Comparison of ENCODE assay signal across 8 cellular contexts in the genomic region with DNA sequence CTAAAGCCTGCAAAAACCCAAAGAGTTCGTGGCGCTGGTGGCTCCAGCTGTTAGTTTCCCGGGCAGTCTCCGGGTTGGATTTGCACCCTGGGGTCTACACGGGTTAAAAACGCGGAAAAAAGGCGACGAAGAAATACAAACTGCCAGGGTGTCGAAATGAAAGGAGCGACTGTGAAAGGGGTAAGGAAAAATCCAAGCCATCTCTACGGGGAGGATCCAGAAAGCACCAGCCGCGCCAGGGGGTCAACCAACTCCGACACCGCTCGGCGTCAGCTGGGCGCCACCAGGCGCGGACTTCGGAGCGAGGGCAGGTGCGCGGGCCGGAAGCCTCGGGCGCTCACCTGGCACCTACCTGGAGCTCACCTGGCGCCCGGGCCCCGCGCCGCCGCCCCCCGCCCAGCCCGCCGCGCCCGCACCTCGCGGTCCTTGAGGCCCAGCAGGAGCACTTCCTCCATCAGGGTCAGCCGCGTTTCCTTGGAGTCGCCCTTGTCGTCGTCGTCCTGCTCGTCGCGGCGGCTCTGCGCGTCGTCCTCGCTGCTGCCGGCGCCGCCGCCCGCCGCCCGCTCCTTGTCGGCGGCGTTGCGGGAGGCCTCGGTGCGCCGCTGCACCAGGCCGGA. TPM values are rescaled to one million over a fixed set of nuclear protein-coding genes. Genes with fewer than 3 reads are reported as not detected.
DNase-seq lines count a peak whose midpoint lies in the region; ATAC-seq and TF ChIP-seq lines count a peak whose summit lies in the region.

No MANE protein-coding gene starts in this region.

- no peaks in the 10 kb centered on the region for H3K9me3 ChIP-seq in mucosa of stomach (ENCODE audit: control insufficient read depth, low read length)

- H3K4me1 ChIP-seq in mucosa of stomach (ENCODE audit: control insufficient read depth, insufficient read depth, low read length), result no peaks in the 10 kb centered on the region

- ATAC-seq in GM19328 (IDR thresholded peaks at IDR 0.05; ENCODE audit: unreplicated experiment), result peak; percentile 11
- ATAC-seq in HG03432 (IDR thresholded peaks at IDR 0.05; ENCODE audit: unreplicated experiment), result peak; percentile 23

- H3K36me3 ChIP-seq in BJ (ENCODE audit: control insufficient read depth, insufficient read depth, low read length) (no peaks in the 10 kb centered on the region), mucosa of stomach (ENCODE audit: control insufficient read depth, insufficient read depth, low read length) (no peaks in the 10 kb centered on the region)

- CTCF ChIA-PET in BJ (lab: Yijun Ruan, JAX), result interaction anchor here (0.7 to 1.2 kb wide), 2 partner anchors 53 to 59 kb away, joined by 3 to 4 read pairs; no protein-coding TSS in a partner anchor

- no peaks in the 10 kb centered on the region for H3K27me3 ChIP-seq in BJ (ENCODE audit: control insufficient read depth, insufficient read depth, low read length)
- no peaks in the 10 kb centered on the region for H3K27me3 ChIP-seq in mucosa of stomach (ENCODE audit: control insufficient read depth, insufficient read depth, low read length)

- DNase-seq in BJ (ENCODE audit: low read depth), result no peak
- DNase-seq in NCI-H510A treated with DMSO at 0.1 percent for 48 hours (lab: John Stamatoyannopoulos, UW), result peak; percentile 78
- DNase-seq in activated T-cell treated with anti-CD3 and anti-CD28 coated beads for 48 hours (ENCODE audit: low read depth), result peak; percentile 36
- peak; percentile 75 to 84 for DNase-seq in erythroblast (lab: John Stamatoyannopoulos, UW)
- peak; percentile 61 for DNase-seq in stromal cell of bone marrow (ENCODE audit: low read depth)

- H3K9ac ChIP-seq in mucosa of stomach (ENCODE audit: low read length), result peak overlapping the region; percentile 100

- POLR2A ChIA-PET in BJ (lab: Charles Lee), result interaction anchor here (0.6 to 0.7 kb wide), 3 partner anchors 17 to 1098 kb away, joined by 3 to 4 read pairs (median 3); no protein-coding TSS in a partner anchor

- TF ChIP-seq CTCF in BJ (IDR thresholded peaks at IDR 0.05; ENCODE audit: insufficient read depth, low read depth, low read length), result no peak

- H3K4me3 ChIP-seq in BJ (ENCODE audit: low read depth, low read length), result peak overlapping the region; percentile 78
- H3K4me3 ChIP-seq in mucosa of stomach (ENCODE audit: low read length), result peak overlapping the region; percentile 100

- TF ChIP-seq POLR2A in erythroblast (IDR thresholded peaks at IDR 0.05; ENCODE audit: low read length), result no peak

RNA-seq across cellular contexts. Expression of a gene that starts 0.6 kb away (rescaled TPM):
- 53.9 and 79.0 TPM in 2 replicates for polyA plus RNA-seq in BJ (2011; rRNA removed)
- 53.6 and 62.7 TPM in 2 replicates for polyA minus RNA-seq in BJ (2011; rRNA and poly(A)+ RNA removed)
